12 cellular contexts compared by ENCODE assay signal in the genomic region with DNA sequence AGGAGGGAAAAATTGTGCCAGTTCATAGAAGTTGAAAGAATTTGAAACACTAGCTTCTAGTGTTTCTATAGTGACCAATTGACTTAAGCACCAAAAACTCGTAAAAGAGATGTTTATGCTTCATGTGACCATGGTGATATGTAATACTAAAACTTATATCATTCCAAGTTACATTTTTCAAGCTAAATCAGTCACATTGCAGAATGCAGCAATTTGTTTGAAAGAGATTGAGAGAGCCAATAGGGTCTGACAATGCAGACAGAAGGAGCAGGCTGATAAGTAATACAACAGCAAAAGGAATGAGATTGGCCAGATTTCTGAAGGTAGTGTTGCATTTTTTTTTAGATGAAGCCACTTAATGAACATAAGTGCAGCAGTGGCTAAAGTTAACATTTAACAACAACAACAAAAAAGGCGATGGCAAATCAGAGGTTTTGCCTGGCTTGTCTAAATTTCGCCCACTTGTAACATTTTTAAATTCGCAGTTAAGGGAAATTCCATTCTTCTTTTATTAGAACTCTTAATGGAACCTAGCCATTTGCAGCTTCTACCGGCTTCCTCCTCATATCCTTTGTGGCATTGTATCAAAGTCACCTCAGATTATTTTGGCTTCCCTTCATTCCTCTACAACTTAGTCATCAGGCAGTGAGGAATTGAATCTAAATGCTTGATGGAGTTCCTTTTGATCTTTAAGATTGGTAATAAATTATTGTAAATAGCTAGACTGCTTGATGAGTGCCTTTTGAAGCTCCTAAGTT.
DNase-seq lines count a peak whose midpoint lies in the region; FAIRE-seq and TF ChIP-seq lines count a peak whose summit lies in the region.
"Had no signal": no experiment of that assay in that cellular context is flagged by ENCODE, and none has a peak within 500 bp of the region (broad histone marks: within the 10 kb centered on the region; RNA-seq: fewer than 3 reads in every experiment).

No MANE protein-coding gene starts in this region.

- TF ChIP-seq CTCF in AG04449 (IDR thresholded peaks at IDR 0.05; ENCODE audit: insufficient read depth, low read length, missing control alignments) (no peak), hepatocyte (IDR thresholded peaks at IDR 0.05; ENCODE audit: poor library complexity) (no peak)

- H3K27me3 ChIP-seq in hepatocyte (no peaks in the 10 kb centered on the region), Karpas-422 (ENCODE audit: low read length) (no peaks in the 10 kb centered on the region)
- H3K27me3 ChIP-seq: MG63, thyroid gland had no signal

- H3K9me3 ChIP-seq in hepatocyte (ENCODE audit: low read depth) (no peaks in the 10 kb centered on the region), Karpas-422 (ENCODE audit: low read length) (no peaks in the 10 kb centered on the region)
- H3K9me3 ChIP-seq: MG63, thyroid gland had no signal

- peak; percentile 19 for DNase-seq in AG04449 (ENCODE audit: low read depth, low spot score)
- peak; percentile 33 for DNase-seq in HTR-8/SVneo (ENCODE audit: insufficient read length, low spot score)
- peak; percentile 86 for DNase-seq in astrocyte of the hippocampus (ENCODE audit: low read depth, low spot score)
- DNase-seq in hepatocyte (ENCODE audit: low spot score), result no peak
- no peak for DNase-seq in NCI-H2081 (lab: John Stamatoyannopoulos, UW)
- DNase-seq in NCI-H128 (lab: John Stamatoyannopoulos, UW; ENCODE audit: unreplicated experiment), result no peak
- no peak for DNase-seq in Karpas-422
- DNase-seq in nucleus accumbens (lab: John Stamatoyannopoulos, UW), result no peak
- DNase-seq: central memory CD4-positive, alpha-beta T cell; MG63; thyroid gland had no signal

- H3K4me1 ChIP-seq in hepatocyte (ENCODE audit: insufficient read depth) (peaks cover 28% of the 10 kb centered on the region), Karpas-422 (ENCODE audit: low read length) (peaks cover 14% of the 10 kb centered on the region)

- H2AFZ ChIP-seq in hepatocyte (no peak overlapping the region), Karpas-422 (ENCODE audit: low read length) (no peak overlapping the region)

- H4K20me1 ChIP-seq in hepatocyte (ENCODE audit: insufficient read depth, poor library complexity, severe bottlenecking) (no peaks in the 10 kb centered on the region), Karpas-422 (ENCODE audit: insufficient read depth, low read depth, low read length) (no peaks in the 10 kb centered on the region)

- POLR2A ChIA-PET in AG04449 (lab: Yijun Ruan, JAX), result no interaction called here

- H3K9ac ChIP-seq in Karpas-422 (ENCODE audit: low read length), result no peak overlapping the region

- 51% methylated on average over 5 of the region's 5 CpGs for WGBS in hepatocyte (ENCODE audit: low lambda C conversion rate, missing lambda C conversion rate)

- H3K79me2 ChIP-seq in hepatocyte (no peaks in the 10 kb centered on the region), Karpas-422 (ENCODE audit: low read length) (no peaks in the 10 kb centered on the region)

- H3K27ac ChIP-seq in hepatocyte (peak overlapping the region; percentile 8), Karpas-422 (ENCODE audit: low read length) (no peak overlapping the region)
- H3K27ac ChIP-seq: C4-2B, thyroid gland had no signal

- H3K36me3 ChIP-seq in hepatocyte (replicated peaks; ENCODE audit: insufficient read depth, low read depth) (no peaks in the 10 kb centered on the region), Karpas-422 (ENCODE audit: insufficient read depth, low read length) (no peaks in the 10 kb centered on the region)
- H3K36me3 ChIP-seq: MG63, thyroid gland had no signal

- H3K4me2 ChIP-seq in hepatocyte, result peak overlapping the region; percentile 23
- no peak overlapping the region for H3K4me2 ChIP-seq in Karpas-422 (ENCODE audit: low read depth, low read length, poor library complexity, severe bottlenecking)

- H3K9me2 ChIP-seq in hepatocyte (replicated peaks; ENCODE audit: insufficient read depth) (no peaks in the 10 kb centered on the region), Karpas-422 (replicated peaks; ENCODE audit: insufficient read depth, low read length) (no peaks in the 10 kb centered on the region)

- FAIRE-seq in HTR-8/SVneo (lab: Jason Lieb, UNC), result no peak

- CTCF ChIA-PET in AG04449 (lab: Yijun Ruan, JAX), result interaction anchor here (0.6 kb wide), 1 partner anchor 8 kb away, joined by 3 read pairs; no protein-coding TSS in a partner anchor

- H3K4me3 ChIP-seq in AG04449 (ENCODE audit: low read depth, low read length), result no peak overlapping the region
- H3K4me3 ChIP-seq in hepatocyte, result no peak overlapping the region
- no peak overlapping the region for H3K4me3 ChIP-seq in Karpas-422 (ENCODE audit: low read length)
- H3K4me3 ChIP-seq: MG63, thyroid gland had no signal

Comparison
In these comparisons a context has a peak if more than half of its experiments do, and no peak if none do; other contexts are left out.
1. DNase-seq: peak in AG04449 (single experiment), HTR-8/SVneo (single experiment) and astrocyte of the hippocampus (single experiment); none in hepatocyte (single experiment), NCI-H2081 (0 of 2), NCI-H128 (single experiment), Karpas-422 (single experiment) and nucleus accumbens (0 of 56).